ENCODE assay signal across 19 cellular contexts in the genomic region with DNA sequence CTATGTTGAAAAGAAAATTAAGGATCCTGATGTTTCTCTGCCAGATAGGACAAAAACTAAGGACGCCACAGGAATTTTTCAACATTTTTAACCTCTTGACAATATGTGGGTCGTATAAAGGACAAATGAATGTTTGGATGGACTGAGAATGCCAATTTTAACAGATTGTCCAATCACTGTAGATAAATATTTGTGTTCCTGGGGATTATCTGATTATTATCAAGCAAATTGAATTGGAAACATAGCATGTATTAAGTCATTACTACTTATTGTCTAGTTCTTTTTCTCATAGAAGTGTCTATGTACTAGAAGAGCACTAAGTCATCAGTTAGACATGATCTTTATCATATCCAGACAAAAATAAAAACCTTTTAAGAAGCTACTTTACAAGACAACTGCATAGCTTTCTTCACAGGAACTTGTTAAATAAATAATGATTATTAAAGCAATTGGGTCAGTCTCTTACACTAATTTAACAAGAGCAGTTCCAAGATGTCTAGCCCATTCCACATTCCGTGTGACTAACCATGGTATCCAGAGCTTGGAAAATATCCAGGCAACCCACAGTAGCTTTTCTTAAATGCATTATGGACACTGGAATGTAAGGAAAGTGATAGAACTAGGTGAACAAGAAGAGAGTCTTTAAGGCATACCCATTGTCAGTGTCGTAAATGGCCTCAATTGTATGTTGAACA.
DNase-seq lines count a peak whose midpoint lies in the region; ATAC-seq and TF ChIP-seq lines count a peak whose summit lies in the region.
"Had no signal": no experiment of that assay in that cellular context is flagged by ENCODE, and none has a peak within 500 bp of the region (broad histone marks: within the 10 kb centered on the region; RNA-seq: fewer than 3 reads in every experiment).

No MANE protein-coding gene starts in this region.

- H3K9me3 ChIP-seq in AG04450 (ENCODE audit: control insufficient read depth, insufficient read depth, low read length) (no peaks in the 10 kb centered on the region), adrenal gland (replicated peaks in 1 of 3) (no peaks in the 10 kb centered on the region), ascending aorta (no peaks in the 10 kb centered on the region)
- H3K9me3 ChIP-seq: spleen, upper lobe of left lung had no signal

- H3K27ac ChIP-seq in AG04450 (ENCODE audit: low read depth, low read length) (no peak overlapping the region), adrenal gland (no peak overlapping the region), ascending aorta (no peak overlapping the region)
- H3K27ac ChIP-seq: hepatocyte, SK-N-MC, spleen, upper lobe of left lung had no signal

- TF ChIP-seq CTCF in AG04450 (IDR thresholded peaks at IDR 0.05; ENCODE audit: low read depth, low read length) (no peak), choroid plexus epithelial cell (conservative IDR thresholded peaks at IDR 0.05; ENCODE audit: low read depth, low read length) (no peak), adrenal gland (IDR thresholded peaks at IDR 0.05) (no peak), ascending aorta (IDR thresholded peaks at IDR 0.05) (no peak)

- no peak for TF ChIP-seq POLR2A in adrenal gland (IDR thresholded peaks at IDR 0.05)

- ATAC-seq in HG02938 (IDR thresholded peaks at IDR 0.05; ENCODE audit: unreplicated experiment) = no peak
- ATAC-seq: left lobe of liver; stimulated activated naive B cell treated with anti-CD40 and anti-IgM and Interleukin-4, amounts not matched to agents 10 μg/mL and 1 μg/mL and 100 μg/mL, for 72 hours had no signal

- H3K4me3 ChIP-seq in AG04450 (ENCODE audit: low read depth, low read length) (no peak overlapping the region), choroid plexus epithelial cell (ENCODE audit: low read depth, low read length) (no peak overlapping the region), adrenal gland (no peak overlapping the region), ascending aorta (no peak overlapping the region)
- H3K4me3 ChIP-seq: hepatocyte, SK-N-MC, spleen, upper lobe of left lung had no signal

- DNase-seq in AG04450 (ENCODE audit: low read depth, low spot score) (peak; percentile 61), M059J (ENCODE audit: low read depth) (peak; percentile 94), choroid plexus epithelial cell (ENCODE audit: low read depth) (peak; percentile 87), kidney glomerular epithelial cell (lab: John Stamatoyannopoulos, UW) (peak; percentile 54), adrenal gland (no peak), ascending aorta (ENCODE audit: low spot score in 2 of 2) (no peak), GF-D8 (lab: John Stamatoyannopoulos, UW) (no peak)
- DNase-seq: activated T-cell treated with anti-CD3 and anti-CD28 coated beads, Interleukin-2, amount 50 U/mL, for 24 hours; naive B cell; NCI-H1694 treated with DMSO at 0.1 percent for 48 hours; NCI-H446 treated with DMSO at 0.1 percent for 48 hours; posterior cingulate gyrus; spleen; stimulated activated naive B cell treated with anti-CD40 and anti-IgM and Interleukin-4, amounts not matched to agents 10 μg/mL and 1 μg/mL and 100 μg/mL, for 72 hours; upper lobe of left lung had no signal

- POLR2A ChIA-PET in AG04450 (lab: Yijun Ruan, JAX) = interaction anchor here (0.7 kb wide), 1 partner anchor 18 kb away, joined by 4 read pairs; no protein-coding TSS in a partner anchor

- H3K4me1 ChIP-seq in adrenal gland (replicated peaks in 1 of 2) (no peaks in the 10 kb centered on the region), ascending aorta (no peaks in the 10 kb centered on the region)
- H3K4me1 ChIP-seq: spleen, upper lobe of left lung had no signal

- WGBS in adrenal gland, 4 donors = 56 to 75% (median 69%) methylated on average over 4 of the region's 4 CpGs

- intact Hi-C loops in adrenal gland (cut with DNase I) (no loop called here), ascending aorta (cut with DNase I) (no loop called here)

- CTCF ChIA-PET in AG04450 (lab: Charles Lee) = interaction anchor here (0.6 to 2.5 kb wide), 5 partner anchors 17 to 323 kb away, joined by 3 to 10 read pairs (median 6); partner anchors contain the start of gene CDKN2B

- H3K36me3 ChIP-seq in adrenal gland (replicated peaks in 1 of 2) (no peaks in the 10 kb centered on the region), ascending aorta (no peaks in the 10 kb centered on the region)
- H3K36me3 ChIP-seq: spleen, upper lobe of left lung had no signal

- H3K27me3 ChIP-seq in AG04450 (ENCODE audit: control insufficient read depth, insufficient read depth, low read length) = no peaks in the 10 kb centered on the region
- H3K27me3 ChIP-seq in adrenal gland = no peaks in the 10 kb centered on the region
- H3K27me3 ChIP-seq in ascending aorta = no peaks in the 10 kb centered on the region
- H3K27me3 ChIP-seq: hepatocyte, spleen, upper lobe of left lung had no signal

Comparison
In these comparisons a context has a peak if more than half of its experiments do, and no peak if none do; other contexts are left out.
1. DNase-seq: peak in AG04450 (single experiment), M059J (single experiment), choroid plexus epithelial cell (single experiment) and kidney glomerular epithelial cell (single experiment); none in adrenal gland (0 of 7), ascending aorta (0 of 2) and GF-D8 (single experiment).